In genomic region chr1:27569088-27569459, GRCh38 we compare ENCODE assay signal across 2 cellular contexts.
TF ChIP-seq lines count a peak whose summit lies in the region.

No MANE protein-coding gene starts in this region.

TF ChIP-seq in H1, 55 proteins besides CTCF, POLR2A, EP300 and RAD21:
- TF ChIP-seq KDM4A (IDR thresholded peaks at IDR 0.05; ENCODE audit: low read depth, low read length, severe bottlenecking) (no peak), TCF12 (IDR thresholded peaks at IDR 0.05; ENCODE audit: low read depth, low read length) (no peak), GABPA (IDR thresholded peaks at IDR 0.05; ENCODE audit: borderline replicate concordance, insufficient read depth, low read length) (no peak), SIRT6 (IDR thresholded peaks at IDR 0.05; ENCODE audit: low read length) (no peak), EGR1 (IDR thresholded peaks at IDR 0.05; ENCODE audit: borderline replicate concordance, low read depth, low read length) (no peak), GTF2F1 (IDR thresholded peaks at IDR 0.05; ENCODE audit: borderline replicate concordance, low read depth, low read length) (no peak), NANOG (IDR thresholded peaks at IDR 0.05; ENCODE audit: insufficient read depth, low read depth, low read length, poor library complexity, severe bottlenecking) (no peak), HDAC2 (IDR thresholded peaks at IDR 0.05; ENCODE audit: borderline replicate concordance in 1 of 2, low read depth in 2 of 2, low read length in 2 of 2) (no peak), CBX5 (IDR thresholded peaks at IDR 0.05; ENCODE audit: low read depth, low read length) (no peak), JUN (IDR thresholded peaks at IDR 0.05; ENCODE audit: low read depth, low read length) (no peak)

TF ChIP-seq in neural cell, 6 proteins besides CTCF, POLR2A, EP300 and RAD21:
- no peak for TF ChIP-seq SMC3 (conservative IDR thresholded peaks at IDR 0.05; ENCODE audit: poor library complexity)
- TF ChIP-seq EZH2 (IDR thresholded peaks at IDR 0.05; ENCODE audit: borderline replicate concordance, insufficient read depth, low read length, poor library complexity, severe bottlenecking): no peak
- no peak for TF ChIP-seq POLR2AphosphoS5 (IDR thresholded peaks at IDR 0.05)
- no peak for TF ChIP-seq REST (IDR thresholded peaks at IDR 0.05; ENCODE audit: borderline replicate concordance)
- TF ChIP-seq MXI1 (conservative IDR thresholded peaks at IDR 0.05; ENCODE audit: poor library complexity, severe bottlenecking): no peak
- no peak for TF ChIP-seq TAF1 (IDR thresholded peaks at IDR 0.05; ENCODE audit: low read depth)
